Comparison of ENCODE assay signal across 16 cellular contexts in genomic region chr2:195662138-195662537, GRCh38. TPM values are rescaled to one million over a fixed set of nuclear protein-coding genes. Genes with fewer than 3 reads are reported as not detected.
DNase-seq lines count a peak whose midpoint lies in the region; ATAC-seq and TF ChIP-seq lines count a peak whose summit lies in the region.
"Had no signal": no experiment of that assay in that cellular context is flagged by ENCODE, and none has a peak within 500 bp of the region (broad histone marks: within the 10 kb centered on the region; RNA-seq: fewer than 3 reads in every experiment).

No MANE protein-coding gene starts in this region.

- CTCF ChIA-PET in activated CD8-positive, alpha-beta T cell treated with anti-CD3 and anti-CD28 coated beads for 36 hours (lab: Charles Lee), result interaction anchor here (0.6 to 2.0 kb wide), 5 partner anchors 10 to 405 kb away, joined by 3 to 11 read pairs (median 6); partner anchors contain the start of gene DNAH7
- CTCF ChIA-PET in activated CD8-positive, alpha-beta T cell treated with anti-CD3 and anti-CD28 coated beads, Interleukin-2, amount 10 ng/mL, durations not matched to agents 7 days and 5 days (lab: Charles Lee), result interaction anchor here (1.0 to 1.7 kb wide), 5 partner anchors 86 to 407 kb away, joined by 3 to 7 read pairs (median 5); partner anchors contain the start of gene DNAH7

- no peaks in the 10 kb centered on the region for H3K9me2 ChIP-seq in Loucy (replicated peaks; ENCODE audit: low read depth, low read length)

- H3K27me3 Mint-ChIP-seq in activated CD8-positive, alpha-beta T cell treated with anti-CD3 and anti-CD28 coated beads for 36 hours, result no peaks in the 10 kb centered on the region
- peaks cover under 1% of the 10 kb centered on the region for H3K27me3 Mint-ChIP-seq in activated CD8-positive, alpha-beta T cell treated with anti-CD3 and anti-CD28 coated beads, Interleukin-2, amount 10 ng/mL, durations not matched to agents 7 days and 5 days (ENCODE audit: low read depth)
- no peaks in the 10 kb centered on the region for H3K27me3 Mint-ChIP-seq in activated naive CD8-positive, alpha-beta T cell
- no peaks in the 10 kb centered on the region for H3K27me3 Mint-ChIP-seq in progenitor cell of endocrine pancreas

- TF ChIP-seq CTCF in activated CD8-positive, alpha-beta T cell treated with anti-CD3 and anti-CD28 coated beads for 36 hours (IDR thresholded peaks at IDR 0.05), result no peak
- no peak for TF ChIP-seq CTCF in Loucy (conservative IDR thresholded peaks at IDR 0.05; ENCODE audit: low read length)
- no peak for TF ChIP-seq CTCF in progenitor cell of endocrine pancreas (IDR thresholded peaks at IDR 0.05; ENCODE audit: unreplicated experiment)

- H3F3A ChIP-seq in Loucy (ENCODE audit: low read depth), result 0 out of 2 replicates have a peak, but pooled peaks cover 3% of the 10 kb centered on the region

- H3K36me3 Mint-ChIP-seq in activated CD8-positive, alpha-beta T cell treated with anti-CD3 and anti-CD28 coated beads for 36 hours (ENCODE audit: low read depth), result peaks cover 27% of the 10 kb centered on the region
- H3K36me3 Mint-ChIP-seq in activated CD8-positive, alpha-beta T cell treated with anti-CD3 and anti-CD28 coated beads, Interleukin-2, amount 10 ng/mL, durations not matched to agents 7 days and 5 days (ENCODE audit: low read depth), result peaks cover 47% of the 10 kb centered on the region
- H3K36me3 Mint-ChIP-seq in activated naive CD8-positive, alpha-beta T cell, result peaks cover 6% of the 10 kb centered on the region
- H3K36me3 Mint-ChIP-seq in progenitor cell of endocrine pancreas (ENCODE audit: insufficient read depth), result no peaks in the 10 kb centered on the region

- H3K4me3 ChIP-seq in Loucy (ENCODE audit: low read length, poor library complexity, severe bottlenecking), result no peak overlapping the region
- H3K4me3 ChIP-seq: heart left ventricle had no signal

- H3K4me1 ChIP-seq in Loucy (ENCODE audit: insufficient read depth, low read length, poor library complexity, severe bottlenecking), result peaks cover 39% of the 10 kb centered on the region

- H3K4me3 Mint-ChIP-seq in activated CD8-positive, alpha-beta T cell treated with anti-CD3 and anti-CD28 coated beads for 36 hours, result no peak overlapping the region
- H3K4me3 Mint-ChIP-seq in activated CD8-positive, alpha-beta T cell treated with anti-CD3 and anti-CD28 coated beads, Interleukin-2, amount 10 ng/mL, durations not matched to agents 7 days and 5 days, result no peak overlapping the region
- H3K4me3 Mint-ChIP-seq in activated naive CD8-positive, alpha-beta T cell, result no peak overlapping the region
- H3K4me3 Mint-ChIP-seq in progenitor cell of endocrine pancreas (ENCODE audit: low read depth), result no peak overlapping the region
- H3K4me3 Mint-ChIP-seq: activated CD4-positive, alpha-beta T cell treated with anti-CD3 and anti-CD28 coated beads, Interleukin-2, amount 10 ng/mL, durations not matched to agents 7 days and 5 days had no signal

- peaks cover 12% of the 10 kb centered on the region for H4K20me1 ChIP-seq in Loucy (ENCODE audit: insufficient read depth, low read length, poor library complexity, severe bottlenecking)

- peak overlapping the region; percentile 72 for H3K27ac Mint-ChIP-seq in activated CD8-positive, alpha-beta T cell treated with anti-CD3 and anti-CD28 coated beads for 36 hours
- no peak overlapping the region for H3K27ac Mint-ChIP-seq in activated CD8-positive, alpha-beta T cell treated with anti-CD3 and anti-CD28 coated beads, Interleukin-2, amount 10 ng/mL, durations not matched to agents 7 days and 5 days
- H3K27ac Mint-ChIP-seq in activated naive CD8-positive, alpha-beta T cell, result peak overlapping the region; percentile 81
- peak overlapping the region; percentile 37 for H3K27ac Mint-ChIP-seq in progenitor cell of endocrine pancreas
- H3K27ac Mint-ChIP-seq: T-helper 1 cell treated with Interleukin-12 subunit alpha and Interleukin-12 subunit beta and Interleukin-4 antibody, amounts not matched to agents 30 μg/mL and 1 μg/mL, for 36 hours had no signal

- H3K9me3 ChIP-seq in Loucy (ENCODE audit: insufficient read depth, low read depth, low read length), result no peaks in the 10 kb centered on the region
- H3K9me3 ChIP-seq: heart left ventricle had no signal

- H3K79me2 ChIP-seq in Loucy (ENCODE audit: insufficient read depth, low read length), result peaks cover 85% of the 10 kb centered on the region

- peak overlapping the region; percentile 22 for H3K4me2 ChIP-seq in Loucy (ENCODE audit: low read depth, low read length, poor library complexity, severe bottlenecking)

- no peaks in the 10 kb centered on the region for H3K9me3 Mint-ChIP-seq in activated CD8-positive, alpha-beta T cell treated with anti-CD3 and anti-CD28 coated beads for 36 hours
- no peaks in the 10 kb centered on the region for H3K9me3 Mint-ChIP-seq in activated CD8-positive, alpha-beta T cell treated with anti-CD3 and anti-CD28 coated beads, Interleukin-2, amount 10 ng/mL, durations not matched to agents 7 days and 5 days (ENCODE audit: insufficient read depth)
- H3K9me3 Mint-ChIP-seq in activated naive CD8-positive, alpha-beta T cell (ENCODE audit: low read depth), result no peaks in the 10 kb centered on the region
- no peaks in the 10 kb centered on the region for H3K9me3 Mint-ChIP-seq in progenitor cell of endocrine pancreas (ENCODE audit: low read depth)
- H3K9me3 Mint-ChIP-seq: activated CD4-positive, alpha-beta T cell treated with anti-CD3 and anti-CD28 coated beads, Interleukin-2, amount 10 ng/mL, durations not matched to agents 7 days and 5 days; T-helper 1 cell treated with Interleukin-12 subunit alpha and Interleukin-12 subunit beta and Interleukin-4 antibody, amounts not matched to agents 30 μg/mL and 1 μg/mL, for 36 hours had no signal

- POLR2A ChIA-PET in activated CD8-positive, alpha-beta T cell treated with anti-CD3 and anti-CD28 coated beads for 36 hours (lab: Charles Lee), result no interaction called here
- POLR2A ChIA-PET in activated CD8-positive, alpha-beta T cell treated with anti-CD3 and anti-CD28 coated beads, Interleukin-2, amount 10 ng/mL, durations not matched to agents 7 days and 5 days (lab: Charles Lee), result interaction anchor here (0.8 kb wide), 1 partner anchor 103 kb away, joined by 3 read pairs; no protein-coding TSS in a partner anchor

- DNase-seq in activated CD8-positive, alpha-beta T cell treated with anti-CD3 and anti-CD28 coated beads for 36 hours, result no peak
- DNase-seq in activated CD8-positive, alpha-beta T cell treated with anti-CD3 and anti-CD28 coated beads, Interleukin-2, amount 10 ng/mL, durations not matched to agents 7 days and 5 days, result no peak
- no peak for DNase-seq in progenitor cell of endocrine pancreas (ENCODE audit: low spot score, unreplicated experiment)
- DNase-seq: ACHN; activated CD4-positive, alpha-beta T cell treated with anti-CD3 and anti-CD28 coated beads, Interleukin-2, amount 10 ng/mL, durations not matched to agents 7 days and 5 days; activated effector memory CD4-positive, alpha-beta T cell treated with Interleukin-2 at 50 U/mL for 16 hours; GOT3; heart left ventricle; NCI-H1092; NCI-H774 had no signal

- peaks cover 47% of the 10 kb centered on the region for H3K4me1 Mint-ChIP-seq in activated CD8-positive, alpha-beta T cell treated with anti-CD3 and anti-CD28 coated beads for 36 hours (ENCODE audit: low read depth)
- H3K4me1 Mint-ChIP-seq in activated CD8-positive, alpha-beta T cell treated with anti-CD3 and anti-CD28 coated beads, Interleukin-2, amount 10 ng/mL, durations not matched to agents 7 days and 5 days (ENCODE audit: low read depth), result peaks cover 25% of the 10 kb centered on the region
- H3K4me1 Mint-ChIP-seq in activated naive CD8-positive, alpha-beta T cell (ENCODE audit: low read depth), result peaks cover 65% of the 10 kb centered on the region
- H3K4me1 Mint-ChIP-seq in progenitor cell of endocrine pancreas (ENCODE audit: low read depth), result peaks cover 38% of the 10 kb centered on the region

- H3K27me3 ChIP-seq in Loucy (ENCODE audit: insufficient read depth, low read length, poor library complexity, severe bottlenecking), result no peaks in the 10 kb centered on the region
- H3K27me3 ChIP-seq: heart left ventricle had no signal

- no peaks in the 10 kb centered on the region for H3K36me3 ChIP-seq in Loucy (ENCODE audit: insufficient read depth, low read length)
- H3K36me3 ChIP-seq: heart left ventricle had no signal

- no peak overlapping the region for H3K9ac ChIP-seq in Loucy (ENCODE audit: low read depth, low read length, poor library complexity, severe bottlenecking)

- H2AFZ ChIP-seq in Loucy (ENCODE audit: low read length), result no peak overlapping the region

- intact Hi-C loops in activated CD8-positive, alpha-beta T cell treated with anti-CD3 and anti-CD28 coated beads for 36 hours (cut with micrococcal nuclease), result loop anchor here (10.0 kb wide), 1 partner anchor 347 kb away; no protein-coding TSS in a partner anchor

- ATAC-seq in activated CD8-positive, alpha-beta T cell treated with anti-CD3 and anti-CD28 coated beads for 36 hours, result no peak
- ATAC-seq in activated CD8-positive, alpha-beta T cell treated with anti-CD3 and anti-CD28 coated beads, Interleukin-2, amount 10 ng/mL, durations not matched to agents 7 days and 5 days, result no peak
- ATAC-seq in GM21390 (IDR thresholded peaks at IDR 0.05; ENCODE audit: unreplicated experiment) (no peak), GM21528 (IDR thresholded peaks at IDR 0.05; ENCODE audit: low FRiP score, unreplicated experiment) (no peak), GM18861 (IDR thresholded peaks at IDR 0.05; ENCODE audit: unreplicated experiment) (no peak)
- ATAC-seq: heart left ventricle had no signal

RNA-seq across cellular contexts. Expression of gene SLC39A10, which starts 5.1 kb away (rescaled TPM):
- 10 to 100 TPM; 25.6 to 25.8 TPM for total RNA-seq in activated CD8-positive, alpha-beta T cell treated with anti-CD3 and anti-CD28 coated beads for 36 hours
- total RNA-seq in activated CD8-positive, alpha-beta T cell treated with anti-CD3 and anti-CD28 coated beads, Interleukin-2, amount 10 ng/mL, durations not matched to agents 7 days and 5 days, result 10 to 100 TPM; 49.0 to 50.9 TPM
- total RNA-seq in progenitor cell of endocrine pancreas, result 173 and 181 TPM in 2 replicates
